ENCODE assay signal across 15 cellular contexts in the genomic region with DNA sequence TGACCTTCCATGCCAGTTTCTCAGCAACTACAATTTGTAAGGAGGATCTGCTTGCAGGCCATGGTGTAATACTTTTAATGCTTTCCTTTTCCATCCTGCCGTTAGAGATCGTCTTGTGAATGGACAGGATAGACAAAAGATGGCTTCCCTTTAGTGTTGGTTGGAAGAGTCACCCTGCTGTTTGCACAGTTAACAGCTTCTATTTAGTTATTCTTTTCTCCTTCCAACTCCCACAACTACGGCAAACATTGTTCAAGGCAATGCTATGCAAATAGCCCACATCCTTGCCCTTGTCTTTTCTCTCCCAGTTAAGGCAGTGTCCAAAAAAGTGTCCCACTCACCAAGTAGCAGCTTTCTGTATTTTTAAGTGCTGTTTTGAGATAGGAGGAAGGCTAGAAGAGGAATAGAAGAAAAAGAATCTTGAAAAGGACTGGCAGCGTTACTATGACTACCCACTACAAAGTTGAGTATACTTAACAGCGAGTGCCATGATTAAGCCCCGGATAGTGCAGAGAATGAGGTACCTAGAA. TPM values are rescaled to one million over a fixed set of nuclear protein-coding genes. Genes with fewer than 3 reads are reported as not detected.
DNase-seq lines count a peak whose midpoint lies in the region; ATAC-seq and TF ChIP-seq lines count a peak whose summit lies in the region.
"Had no signal": no experiment of that assay in that cellular context is flagged by ENCODE, and none has a peak within 500 bp of the region (broad histone marks: within the 10 kb centered on the region; RNA-seq: fewer than 3 reads in every experiment).

No MANE protein-coding gene starts in this region.

- no peaks in the 10 kb centered on the region for H3K9me3 ChIP-seq in HUES48 (ENCODE audit: control insufficient read depth, insufficient read depth, low read length)
- H3K9me3 ChIP-seq: heart left ventricle had no signal

- H3K4me3 ChIP-seq in HUES48 (ENCODE audit: low read depth, low read length) (no peak overlapping the region), astrocyte of the spinal cord (ENCODE audit: low read depth, low read length) (no peak overlapping the region)
- H3K4me3 ChIP-seq: heart left ventricle had no signal

- no peaks in the 10 kb centered on the region for H3K36me3 ChIP-seq in HUES48 (ENCODE audit: control insufficient read depth, insufficient read depth, low read length)
- H3K36me3 ChIP-seq: heart left ventricle had no signal

- H3K27ac Mint-ChIP-seq in progenitor cell of endocrine pancreas: peak overlapping the region; percentile 7
- H3K27ac Mint-ChIP-seq: activated naive CD8-positive, alpha-beta T cell treated with anti-CD3 and anti-CD28 coated beads, Interleukin-2, amount 10 ng/mL, durations not matched to agents 7 days and 5 days; CD4-positive, CD25-positive, alpha-beta regulatory T cell; H9 had no signal

- H3K27me3 Mint-ChIP-seq in progenitor cell of endocrine pancreas: no peaks in the 10 kb centered on the region
- H3K27me3 Mint-ChIP-seq: activated naive CD8-positive, alpha-beta T cell treated with anti-CD3 and anti-CD28 coated beads, Interleukin-2, amount 10 ng/mL, durations not matched to agents 7 days and 5 days had no signal

- peak overlapping the region; percentile 43 for H3K27ac ChIP-seq in HUES48 (ENCODE audit: low read depth, low read length)
- H3K27ac ChIP-seq: heart left ventricle had no signal

- in situ Hi-C loops in astrocyte of the spinal cord (cut with HindIII; ENCODE audit: low sequenced_read_pairs) (no loop called here), KBM-7 (cut with MboI; ENCODE audit: low pct_unique_long_range_greater_than_20kb, low sequenced_read_pairs) (no loop called here)

- DNase-seq in NCI-H2227 treated with DMSO at 0.1 percent for 48 hours (lab: John Stamatoyannopoulos, UW) (peak; percentile 27), astrocyte of the spinal cord (ENCODE audit: low read depth, low spot score) (peak; percentile 59), progenitor cell of endocrine pancreas (ENCODE audit: low spot score, unreplicated experiment) (no peak), NCI-H1694 treated with DMSO at 0.1 percent for 48 hours (lab: John Stamatoyannopoulos, UW) (no peak), KBM-7 (no peak)
- DNase-seq: activated CD4-positive, CD25-positive, alpha-beta regulatory T cell treated with anti-CD3 and anti-CD28 coated beads, Interleukin-2, amount 50 U/mL, for 72 hours; activated naive CD8-positive, alpha-beta T cell treated with anti-CD3 and anti-CD28 coated beads, Interleukin-2, amount 10 ng/mL, durations not matched to agents 7 days and 5 days; CD4-positive, CD25-positive, alpha-beta regulatory T cell; H9; heart left ventricle; left cardiac atrium; stimulated activated naive CD8-positive, alpha-beta T cell treated with anti-CD3 and anti-CD28 coated beads, Interleukin-15, Interleukin-2, amounts not matched to agents 100 U/mL and 50 U/mL, for 24 hours had no signal

- no peaks in the 10 kb centered on the region for H3K36me3 Mint-ChIP-seq in progenitor cell of endocrine pancreas (ENCODE audit: insufficient read depth)
- H3K36me3 Mint-ChIP-seq: CD4-positive, CD25-positive, alpha-beta regulatory T cell had no signal

- peaks cover 29% of the 10 kb centered on the region for H3K4me1 Mint-ChIP-seq in progenitor cell of endocrine pancreas (ENCODE audit: low read depth)

- H3K4me1 ChIP-seq in HUES48 (ENCODE audit: control insufficient read depth, insufficient read depth, low read length): peaks cover 29% of the 10 kb centered on the region

- no peaks in the 10 kb centered on the region for H3K27me3 ChIP-seq in HUES48 (ENCODE audit: control insufficient read depth, insufficient read depth, low read length)
- H3K27me3 ChIP-seq: heart left ventricle had no signal

- H3K9me3 Mint-ChIP-seq in progenitor cell of endocrine pancreas (ENCODE audit: low read depth): no peaks in the 10 kb centered on the region
- H3K9me3 Mint-ChIP-seq: activated naive CD8-positive, alpha-beta T cell treated with anti-CD3 and anti-CD28 coated beads, Interleukin-2, amount 10 ng/mL, durations not matched to agents 7 days and 5 days; H9 had no signal

- no peak overlapping the region for H3K4me3 Mint-ChIP-seq in progenitor cell of endocrine pancreas (ENCODE audit: low read depth)
- H3K4me3 Mint-ChIP-seq: activated naive CD8-positive, alpha-beta T cell treated with anti-CD3 and anti-CD28 coated beads, Interleukin-2, amount 10 ng/mL, durations not matched to agents 7 days and 5 days; CD4-positive, CD25-positive, alpha-beta regulatory T cell; H9 had no signal

- no peak overlapping the region for H3K9ac ChIP-seq in HUES48 (ENCODE audit: low read depth, low read length)

- ATAC-seq in HG03097 (IDR thresholded peaks at IDR 0.05; ENCODE audit: low FRiP score, unreplicated experiment): no peak
- ATAC-seq: heart left ventricle; left cardiac atrium; SK-N-SH treated with all-trans-retinoic acid at 6 μM for 48 hours; stimulated activated naive CD8-positive, alpha-beta T cell treated with anti-CD3 and anti-CD28 coated beads, Interleukin-15, Interleukin-2, amounts not matched to agents 100 U/mL and 50 U/mL, for 24 hours had no signal

- TF ChIP-seq CTCF in astrocyte of the spinal cord (IDR thresholded peaks at IDR 0.05; ENCODE audit: low read depth, low read length) (no peak), progenitor cell of endocrine pancreas (IDR thresholded peaks at IDR 0.05; ENCODE audit: unreplicated experiment) (no peak)

RNA-seq across cellular contexts. Expression of a gene that starts 12.1 kb away (rescaled TPM):
- total RNA-seq in progenitor cell of endocrine pancreas: 103 TPM in 2 replicates

RNA-seq across cellular contexts. Expression of a gene that starts 21.3 kb away (rescaled TPM):
- 25.5 and 27.7 TPM in 2 replicates for total RNA-seq in progenitor cell of endocrine pancreas

RNA-seq across cellular contexts. Expression of a gene that starts 43.3 kb away (rescaled TPM):
- not detected in 2 replicates for total RNA-seq in progenitor cell of endocrine pancreas
- total RNA-seq: H9 had no signal

Comparison
In these comparisons a context has a peak if more than half of its experiments do, and no peak if none do; other contexts are left out.
1. DNase-seq: peak in NCI-H2227 treated with DMSO at 0.1 percent for 48 hours (single experiment) and astrocyte of the spinal cord (single experiment); none in progenitor cell of endocrine pancreas (single experiment), NCI-H1694 treated with DMSO at 0.1 percent for 48 hours (single experiment) and KBM-7 (single experiment).